In the genomic region with DNA sequence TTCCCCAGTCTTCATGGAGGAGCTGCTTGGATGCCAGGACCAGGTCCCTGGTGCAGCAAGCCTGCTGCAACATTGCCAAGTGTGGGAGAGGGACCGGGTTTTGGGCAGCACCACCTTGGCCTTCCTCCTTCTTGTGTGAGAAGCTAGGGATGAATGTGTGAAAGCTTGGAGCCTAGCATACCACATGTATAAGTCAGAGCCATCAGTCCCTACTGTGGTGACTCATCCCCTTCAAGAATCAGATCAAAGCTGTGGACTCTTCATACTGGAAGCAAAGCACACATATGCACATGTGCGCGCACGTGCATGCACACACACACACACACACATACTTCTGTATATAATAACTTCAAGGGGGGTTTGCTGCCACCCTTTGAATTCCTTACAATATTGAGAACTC, we compare ENCODE assay signal across 13 cellular contexts.
A peak's percentile ranks its signal among the peaks of the same experiment; 100 is the strongest.
DNase-seq lines count a peak whose midpoint lies in the region; ATAC-seq, FAIRE-seq and TF ChIP-seq lines count a peak whose summit lies in the region.
"Had no signal": no experiment of that assay in that cellular context is flagged by ENCODE, and none has a peak within 500 bp of the region (broad histone marks: within the 10 kb centered on the region; RNA-seq: fewer than 3 reads in every experiment).

No MANE protein-coding gene starts in this region.

- no peaks in the 10 kb centered on the region for H3K4me1 ChIP-seq in A549
- H3K4me1 ChIP-seq in HCT116 (ENCODE audit: control insufficient read depth in 1 of 2, insufficient read depth in 2 of 2, low read length in 2 of 2), result peaks cover 5 to 15% of the 10 kb centered on the region in 2 experiments
- no peaks in the 10 kb centered on the region for H3K4me1 ChIP-seq in hepatocyte (ENCODE audit: insufficient read depth)

- BruUV-seq in HCT116 (replicated peaks; lab: Mats Ljungman, UMichigan), result no TSS peak

- FAIRE-seq in A549 (lab: Jason Lieb, UNC), result no peak

- TF ChIP-seq RAD21 in A549 (conservative IDR thresholded peaks at IDR 0.05 in 1 of 2, IDR thresholded peaks at IDR 0.05 in 1 of 2), result no peak
- no peak for TF ChIP-seq RAD21 in HCT116 (IDR thresholded peaks at IDR 0.05; ENCODE audit: low read depth)

- H2AFZ ChIP-seq in HCT116 (ENCODE audit: low read depth, low read length, poor library complexity, severe bottlenecking) (no peak overlapping the region), hepatocyte (no peak overlapping the region)

- TF ChIP-seq CTCF in A549 (IDR thresholded peaks at IDR 0.05), result no peak
- TF ChIP-seq CTCF in HCT116 (IDR thresholded peaks at IDR 0.05 in 2 of 3, conservative IDR thresholded peaks at IDR 0.05 in 1 of 3; ENCODE audit: borderline replicate concordance in 1 of 3, insufficient read depth in 1 of 3, low read depth in 2 of 3, low read length in 2 of 3), result no peak
- no peak for TF ChIP-seq CTCF in hepatocyte (IDR thresholded peaks at IDR 0.05; ENCODE audit: poor library complexity)
- no peak for TF ChIP-seq CTCF in type B pancreatic cell (conservative IDR thresholded peaks at IDR 0.05)
- TF ChIP-seq CTCF in activated CD8-positive, alpha-beta T cell treated with anti-CD3 and anti-CD28 coated beads for 36 hours (IDR thresholded peaks at IDR 0.05), result no peak

- no peak for TF ChIP-seq EP300 in A549 (IDR thresholded peaks at IDR 0.05)

- POLR2A ChIA-PET in A549 (lab: Yijun Ruan, JAX), result no interaction called here
- POLR2A ChIA-PET in HCT116 (lab: Charles Lee), result interaction anchor here (1.2 kb wide), 1 partner anchor 557 kb away, joined by 4 read pairs; the partner anchor contains the start of gene ZNF503
- POLR2A ChIA-PET in activated CD8-positive, alpha-beta T cell treated with anti-CD3 and anti-CD28 coated beads for 36 hours (lab: Charles Lee), result no interaction called here

- H3K27me3 Mint-ChIP-seq in type B pancreatic cell, result peaks cover 46% of the 10 kb centered on the region
- no peaks in the 10 kb centered on the region for H3K27me3 Mint-ChIP-seq in activated CD8-positive, alpha-beta T cell treated with anti-CD3 and anti-CD28 coated beads for 36 hours
- H3K27me3 Mint-ChIP-seq: B cell had no signal

- H3K9me2 ChIP-seq in HCT116 (ENCODE audit: insufficient read depth) (no peaks in the 10 kb centered on the region), hepatocyte (replicated peaks; ENCODE audit: insufficient read depth) (no peaks in the 10 kb centered on the region)

- H3K9me3 Mint-ChIP-seq in type B pancreatic cell, result peaks cover 4% of the 10 kb centered on the region
- H3K9me3 Mint-ChIP-seq in activated CD8-positive, alpha-beta T cell treated with anti-CD3 and anti-CD28 coated beads for 36 hours, result no peaks in the 10 kb centered on the region
- peaks cover 4% of the 10 kb centered on the region for H3K9me3 Mint-ChIP-seq in stimulated activated effector memory CD8-positive, alpha-beta T cell treated with anti-CD3 and anti-CD28 coated beads, Interleukin-12 subunit alpha, Interleukin-12 subunit beta, amount 100 ng/mL, for 72 hours

- no peaks in the 10 kb centered on the region for H3K9me3 ChIP-seq in A549
- no peaks in the 10 kb centered on the region for H3K9me3 ChIP-seq in HCT116 (ENCODE audit: control insufficient read depth in 1 of 2, insufficient read depth in 1 of 2, low read depth in 1 of 2, low read length in 2 of 2)
- H3K9me3 ChIP-seq in hepatocyte (ENCODE audit: low read depth), result no peaks in the 10 kb centered on the region

- no peaks in the 10 kb centered on the region for H3K36me3 ChIP-seq in HCT116 (ENCODE audit: control insufficient read depth in 1 of 2, insufficient read depth in 2 of 2, low read length in 2 of 2)
- H3K36me3 ChIP-seq in hepatocyte (replicated peaks; ENCODE audit: insufficient read depth, low read depth), result no peaks in the 10 kb centered on the region

- peak; percentile 70 to 89; a peak in 5 of 6 replicates for ATAC-seq in A549
- peak; percentile 90 for ATAC-seq in HCT116
- ATAC-seq in activated CD8-positive, alpha-beta T cell treated with anti-CD3 and anti-CD28 coated beads for 36 hours, result no peak
- no peak for ATAC-seq in GM18498 (IDR thresholded peaks at IDR 0.05; ENCODE audit: unreplicated experiment)
- no peak for ATAC-seq in stimulated activated effector memory CD8-positive, alpha-beta T cell treated with anti-CD3 and anti-CD28 coated beads, Interleukin-12 subunit alpha, Interleukin-12 subunit beta, amount 100 ng/mL, for 72 hours
- ATAC-seq: T-cell had no signal

- RAD21 ChIA-PET in HCT116 (lab: Charles Lee; ENCODE audit: low non-redundant PET in 1 of 2, low total read pairs in 2 of 2, uncharacterized antibody in 2 of 2, unreplicated experiment in 2 of 2), result interaction anchor here in 1 of 2 experiments (0.6 kb wide), 1 partner anchor 16 kb away, joined by 6 read pairs; no protein-coding TSS in a partner anchor

- H4K20me1 ChIP-seq in HCT116 (ENCODE audit: insufficient read depth) (no peaks in the 10 kb centered on the region), hepatocyte (ENCODE audit: insufficient read depth, poor library complexity, severe bottlenecking) (no peaks in the 10 kb centered on the region)

- no peak overlapping the region for H3K27ac ChIP-seq in A549
- H3K27ac ChIP-seq in HCT116 (ENCODE audit: low read depth, low read length), result no peak overlapping the region
- H3K27ac ChIP-seq in hepatocyte, result no peak overlapping the region

- CTCF ChIA-PET in A549 (lab: Yijun Ruan, JAX), result interaction anchor here (1.1 to 2.1 kb wide), 5 partner anchors 9 to 565 kb away, joined by 3 to 8 read pairs (median 3); no protein-coding TSS in a partner anchor
- CTCF ChIA-PET in HCT116 (lab: Charles Lee), result interaction anchor here (0.9 kb wide), 1 partner anchor 564 kb away, joined by 3 read pairs; no protein-coding TSS in a partner anchor
- CTCF ChIA-PET in activated CD8-positive, alpha-beta T cell treated with anti-CD3 and anti-CD28 coated beads for 36 hours (lab: Charles Lee), result interaction anchor here (1.0 kb wide), 1 partner anchor 9 kb away, joined by 3 read pairs; no protein-coding TSS in a partner anchor

- H3K27ac Mint-ChIP-seq in type B pancreatic cell, result no peak overlapping the region
- H3K27ac Mint-ChIP-seq in activated CD8-positive, alpha-beta T cell treated with anti-CD3 and anti-CD28 coated beads for 36 hours, result no peak overlapping the region
- H3K27ac Mint-ChIP-seq in stimulated activated effector memory CD8-positive, alpha-beta T cell treated with anti-CD3 and anti-CD28 coated beads, Interleukin-12 subunit alpha, Interleukin-12 subunit beta, amount 100 ng/mL, for 72 hours, result no peak overlapping the region
- H3K27ac Mint-ChIP-seq: B cell, T-cell had no signal

- TF ChIP-seq POLR2A in A549 (IDR thresholded peaks at IDR 0.05; ENCODE audit: low read length) (no peak), HCT116 (IDR thresholded peaks at IDR 0.05; ENCODE audit: borderline replicate concordance, extremely low read depth, insufficient read depth, insufficient read length) (no peak)

- H3K4me2 ChIP-seq in A549 (no peak overlapping the region), HCT116 (ENCODE audit: low read length) (peak overlapping the region; percentile 61), hepatocyte (no peak overlapping the region)

- peak; percentile 41 to 50 for DNase-seq in A549 (ENCODE audit: low read depth in 1 of 2, low spot score in 1 of 2)
- DNase-seq in HCT116 (ENCODE audit: low read depth, low spot score), result peak; percentile 80
- peak; percentile 66 for DNase-seq in amniotic stem cell (lab: John Stamatoyannopoulos, UW)
- peak; percentile 49 for DNase-seq in hepatocyte (ENCODE audit: low spot score)
- DNase-seq in type B pancreatic cell (ENCODE audit: extremely low spot score, unreplicated experiment), result no peak
- no peak for DNase-seq in activated CD8-positive, alpha-beta T cell treated with anti-CD3 and anti-CD28 coated beads for 36 hours
- no peak for DNase-seq in stimulated activated effector memory CD8-positive, alpha-beta T cell treated with anti-CD3 and anti-CD28 coated beads, Interleukin-12 subunit alpha, Interleukin-12 subunit beta, amount 100 ng/mL, for 72 hours (ENCODE audit: low spot score in 2 of 2)
- DNase-seq: NCI-H1048; NCI-H748 treated with DMSO at 0.1 percent for 48 hours; stimulated activated naive CD4-positive, alpha-beta T cell; T-cell had no signal

- intact Hi-C loops in HCT116 (cut with micrococcal nuclease), result no loop called here
- intact Hi-C loops in activated CD8-positive, alpha-beta T cell treated with anti-CD3 and anti-CD28 coated beads for 36 hours (cut with micrococcal nuclease), result no loop called here

- no peak overlapping the region for H3K4me3 Mint-ChIP-seq in type B pancreatic cell
- H3K4me3 Mint-ChIP-seq in activated CD8-positive, alpha-beta T cell treated with anti-CD3 and anti-CD28 coated beads for 36 hours, result no peak overlapping the region
- no peak overlapping the region for H3K4me3 Mint-ChIP-seq in stimulated activated effector memory CD8-positive, alpha-beta T cell treated with anti-CD3 and anti-CD28 coated beads, Interleukin-12 subunit alpha, Interleukin-12 subunit beta, amount 100 ng/mL, for 72 hours
- H3K4me3 Mint-ChIP-seq: B cell, T-cell had no signal

- H3K4me3 ChIP-seq in A549, result no peak overlapping the region
- H3K4me3 ChIP-seq in HCT116 (replicated peaks in 1 of 2; ENCODE audit: low read depth in 1 of 2, low read length in 2 of 2), result no peak overlapping the region
- H3K4me3 ChIP-seq in hepatocyte, result no peak overlapping the region

- no peaks in the 10 kb centered on the region for H3K36me3 Mint-ChIP-seq in type B pancreatic cell
- H3K36me3 Mint-ChIP-seq in activated CD8-positive, alpha-beta T cell treated with anti-CD3 and anti-CD28 coated beads for 36 hours (ENCODE audit: low read depth), result no peaks in the 10 kb centered on the region
- H3K36me3 Mint-ChIP-seq in stimulated activated effector memory CD8-positive, alpha-beta T cell treated with anti-CD3 and anti-CD28 coated beads, Interleukin-12 subunit alpha, Interleukin-12 subunit beta, amount 100 ng/mL, for 72 hours, result no peaks in the 10 kb centered on the region
- H3K36me3 Mint-ChIP-seq: T-cell had no signal

- no peak overlapping the region for H3K9ac ChIP-seq in HCT116 (ENCODE audit: low read length)

- WGBS in A549 (ENCODE audit: missing lambda C conversion rate), result 74% methylated on average over 3 of the region's 4 CpGs
- 83% methylated on average over 4 of the region's 4 CpGs for WGBS in hepatocyte (ENCODE audit: low lambda C conversion rate, missing lambda C conversion rate)

- peaks cover 33% of the 10 kb centered on the region for H3K4me1 Mint-ChIP-seq in type B pancreatic cell (ENCODE audit: unreplicated experiment)
- H3K4me1 Mint-ChIP-seq in activated CD8-positive, alpha-beta T cell treated with anti-CD3 and anti-CD28 coated beads for 36 hours (ENCODE audit: low read depth), result no peaks in the 10 kb centered on the region
- H3K4me1 Mint-ChIP-seq in stimulated activated effector memory CD8-positive, alpha-beta T cell treated with anti-CD3 and anti-CD28 coated beads, Interleukin-12 subunit alpha, Interleukin-12 subunit beta, amount 100 ng/mL, for 72 hours, result no peaks in the 10 kb centered on the region
- H3K4me1 Mint-ChIP-seq: B cell, T-cell had no signal

- H3K27me3 ChIP-seq in HCT116 (ENCODE audit: insufficient read depth, low read length) (no peaks in the 10 kb centered on the region), hepatocyte (no peaks in the 10 kb centered on the region)

- no peaks in the 10 kb centered on the region for H3K79me2 ChIP-seq in HCT116 (ENCODE audit: insufficient read depth, low read length)
- H3K79me2 ChIP-seq in hepatocyte, result no peaks in the 10 kb centered on the region

Comparison
In these comparisons a context has a peak if more than half of its experiments do, and no peak if none do; other contexts are left out.
1. ATAC-seq: peak in A549 (2 of 2) and HCT116 (single experiment); none in activated CD8-positive, alpha-beta T cell treated with anti-CD3 and anti-CD28 coated beads for 36 hours (single experiment), GM18498 (single experiment) and stimulated activated effector memory CD8-positive, alpha-beta T cell treated with anti-CD3 and anti-CD28 coated beads, Interleukin-12 subunit alpha, Interleukin-12 subunit beta, amount 100 ng/mL, for 72 hours (single experiment).
2. DNase-seq: peak in A549 (2 of 2), HCT116 (single experiment), amniotic stem cell (single experiment) and hepatocyte (single experiment); none in type B pancreatic cell (single experiment), activated CD8-positive, alpha-beta T cell treated with anti-CD3 and anti-CD28 coated beads for 36 hours (single experiment) and stimulated activated effector memory CD8-positive, alpha-beta T cell treated with anti-CD3 and anti-CD28 coated beads, Interleukin-12 subunit alpha, Interleukin-12 subunit beta, amount 100 ng/mL, for 72 hours (0 of 2).
3. Of the 6 proteins assayed by ChIP-seq in both A549 and HCT116: peak only in A549: none; only in HCT116: CEBPB and MAX; in both: none; in neither: 4.